In genomic region chr22:17903564-17904295, GRCh38 we compare ENCODE assay signal across 13 cellular contexts.
DNase-seq lines count a peak whose midpoint lies in the region; ATAC-seq lines count a peak whose summit lies in the region.
"Had no signal": no experiment of that assay in that cellular context is flagged by ENCODE, and none has a peak within 500 bp of the region (broad histone marks: within the 10 kb centered on the region; RNA-seq: fewer than 3 reads in every experiment).

No MANE protein-coding gene starts in this region.

- in situ Hi-C loops in SK-MEL-5 (cut with HindIII; ENCODE audit: low pct_unique_long_range_greater_than_20kb, low sequenced_read_pairs) = no loop called here

- H3K27ac ChIP-seq in substantia nigra (ENCODE audit: low read depth, low read length, poor library complexity, severe bottlenecking) = peak overlapping the region; percentile 90

- ATAC-seq in GM21529 (IDR thresholded peaks at IDR 0.05; ENCODE audit: unreplicated experiment) (no peak), HG02763 (IDR thresholded peaks at IDR 0.05; ENCODE audit: unreplicated experiment) (no peak)
- ATAC-seq: activated CD8-positive, alpha-beta memory T cell treated with anti-CD3 and anti-CD28 coated beads, Interleukin-2, amount 10 ng/mL, durations not matched to agents 7 days and 5 days; natural killer cell treated with Interleukin-12 subunit alpha and Interleukin-12 subunit beta and Interleukin-15 and Interleukin-18, amount 100 ng/mL, for 72 hours had no signal

- peak; percentile 68 for DNase-seq in SK-MEL-5 (ENCODE audit: low read depth, low spot score)
- peak; percentile 39 for DNase-seq in fibroblast of gingiva (ENCODE audit: low read depth)
- DNase-seq in middle frontal gyrus (ENCODE audit: extremely low spot score, low spot score) = peak; percentile 20
- peak in 23 of 49 donors; percentile 11 to 53 (median 31) for DNase-seq in substantia nigra (lab: John Stamatoyannopoulos, UW)
- DNase-seq in kidney tubule cell (ENCODE audit: low spot score) = no peak
- DNase-seq: activated CD8-positive, alpha-beta memory T cell treated with anti-CD3 and anti-CD28 coated beads, Interleukin-2, amount 10 ng/mL, durations not matched to agents 7 days and 5 days; effector memory CD4-positive, alpha-beta T cell; KBM-7; NCI-H345; stomach had no signal
